In the genomic region with DNA sequence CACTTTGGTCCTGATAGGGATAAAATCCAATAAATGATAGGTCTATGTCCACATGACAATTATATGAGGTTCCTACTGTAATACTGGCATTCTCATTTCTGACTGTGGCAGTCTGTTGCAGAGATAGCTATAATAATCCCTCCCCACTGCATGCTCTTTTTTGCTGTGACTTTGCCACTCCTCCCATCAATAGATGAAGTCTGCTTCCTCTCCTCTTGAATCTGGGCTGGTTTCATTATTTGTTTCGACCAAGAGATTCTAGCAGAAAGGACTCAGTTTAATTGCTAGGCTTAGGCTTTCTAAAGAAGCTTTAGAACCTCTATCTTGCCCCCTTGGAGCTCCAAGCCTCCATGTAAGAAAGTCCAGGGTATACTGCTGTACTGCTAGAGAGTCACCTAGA, we compare ENCODE assay signal across 13 cellular contexts. TPM values are rescaled to one million over a fixed set of nuclear protein-coding genes. Genes with fewer than 3 reads are reported as not detected.
DNase-seq lines count a peak whose midpoint lies in the region; ATAC-seq, FAIRE-seq and TF ChIP-seq lines count a peak whose summit lies in the region.
"Had no signal": no experiment of that assay in that cellular context is flagged by ENCODE, and none has a peak within 500 bp of the region (broad histone marks: within the 10 kb centered on the region; RNA-seq: fewer than 3 reads in every experiment).

No MANE protein-coding gene starts in this region.

- H2AFZ ChIP-seq in H1 (ENCODE audit: low read length), result no peak overlapping the region
- H2AFZ ChIP-seq: GM23338 had no signal

- WGBS in H1 (ENCODE audit: extremely low coverage in 1 of 2, insufficient coverage in 1 of 2, insufficient read length in 1 of 2, insufficient replicate concordance in 2 of 2, low coverage in 1 of 2, low lambda C conversion rate in 2 of 2, missing lambda C conversion rate in 1 of 2), 2 experiments, result 100% methylated on average over 1 of the region's 1 CpG; no CpG with 5 or more reads in 1 of the 2 experiments

- TF ChIP-seq CTCF in RWPE1 (conservative IDR thresholded peaks at IDR 0.05; ENCODE audit: low read depth) (no peak), H1 (IDR thresholded peaks at IDR 0.05; ENCODE audit: control extremely low read depth in 1 of 3, insufficient read depth in 1 of 3, low read depth in 1 of 3, low read length in 3 of 3) (no peak), Caco-2 (IDR thresholded peaks at IDR 0.05; ENCODE audit: insufficient read depth in 1 of 2, low read depth in 1 of 2, low read length in 1 of 2, severe bottlenecking in 1 of 2, unreplicated experiment in 1 of 2) (no peak)

- no peaks in the 10 kb centered on the region for H3K23me2 ChIP-seq in H1 (ENCODE audit: low read depth, low read length)

- no peak overlapping the region for H3K23ac ChIP-seq in H1 (ENCODE audit: insufficient read length)

- H3K9me3 Mint-ChIP-seq in stimulated activated naive CD8-positive, alpha-beta T cell treated with anti-CD3 and anti-CD28 coated beads, Interleukin-15, Interleukin-2, amounts not matched to agents 100 ng/mL and 50 ng/mL, for 24 hours, result no peaks in the 10 kb centered on the region
- no peaks in the 10 kb centered on the region for H3K9me3 Mint-ChIP-seq in Caco-2 (ENCODE audit: unreplicated experiment)
- H3K9me3 Mint-ChIP-seq: GM23338 had no signal

- H2BK120ac ChIP-seq in H1 (replicated peaks; ENCODE audit: low read depth, low read length), result no peak overlapping the region

- peak overlapping the region; percentile 23 for H3K4me3 Mint-ChIP-seq in stimulated activated naive CD8-positive, alpha-beta T cell treated with anti-CD3 and anti-CD28 coated beads, Interleukin-15, Interleukin-2, amounts not matched to agents 100 ng/mL and 50 ng/mL, for 24 hours
- H3K4me3 Mint-ChIP-seq in Caco-2 (ENCODE audit: unreplicated experiment), result no peak overlapping the region

- POLR2A ChIA-PET in RWPE1 (lab: Yijun Ruan, JAX; ENCODE audit: low non-redundant PET) (no interaction called here), H1 (lab: Charles Lee; ENCODE audit: partially characterized antibody) (interaction anchor here (0.6 to 1.2 kb wide), 4 partner anchors 15 to 523 kb away, joined by 3 read pairs; no protein-coding TSS in a partner anchor), Caco-2 (lab: Charles Lee) (no interaction called here)

- H4K8ac ChIP-seq in H1 (ENCODE audit: extremely low read depth, insufficient read depth, low read length), result no peak overlapping the region

- H3K36me3 ChIP-seq in H1 (ENCODE audit: control insufficient read depth in 2 of 4, insufficient read depth in 4 of 4, low read length in 3 of 4) (no peaks in the 10 kb centered on the region), Caco-2 (ENCODE audit: control insufficient read depth, insufficient read depth, low read length) (no peaks in the 10 kb centered on the region)
- H3K36me3 ChIP-seq: BLaER1, esophagus squamous epithelium had no signal

- H4K91ac ChIP-seq in H1 (replicated peaks; ENCODE audit: insufficient read length, low read length), result no peak overlapping the region

- no peak overlapping the region for H3K18ac ChIP-seq in H1 (ENCODE audit: extremely low read depth, low read length)

- no peak overlapping the region for H2BK5ac ChIP-seq in H1 (ENCODE audit: low read depth, low read length)

- H3K56ac ChIP-seq in H1 (replicated peaks; ENCODE audit: insufficient read length, low read depth, low read length), result no peak overlapping the region

- no peak overlapping the region for H3K4me2 ChIP-seq in H1 (ENCODE audit: insufficient read depth in 1 of 2, low read depth in 2 of 2, low read length in 2 of 2)
- H3K4me2 ChIP-seq: BLaER1 had no signal

- no peak for TF ChIP-seq RAD21 in H1 (IDR thresholded peaks at IDR 0.05 in 1 of 2, conservative IDR thresholded peaks at IDR 0.05 in 1 of 2; ENCODE audit: low read depth in 2 of 2, low read length in 2 of 2)

- no peak for TF ChIP-seq POLR2A in H1 (IDR thresholded peaks at IDR 0.05; ENCODE audit: control extremely low read depth in 1 of 2, low read depth in 2 of 2, low read length in 2 of 2)

- no peak for TF ChIP-seq EP300 in H1 (IDR thresholded peaks at IDR 0.05; ENCODE audit: borderline replicate concordance in 1 of 2, low read depth in 2 of 2, low read length in 2 of 2)

- H3K14ac ChIP-seq in H1 (ENCODE audit: insufficient read length), result no peak overlapping the region

- no peak overlapping the region for H3K4me3 ChIP-seq in H1 (ENCODE audit: extremely low read depth in 1 of 4, insufficient read depth in 2 of 4, low read depth in 3 of 4, low read length in 4 of 4)
- no peak overlapping the region for H3K4me3 ChIP-seq in Caco-2 (ENCODE audit: low read depth, low read length)
- H3K4me3 ChIP-seq: BLaER1, esophagus squamous epithelium, GM23338 had no signal

- peak overlapping the region; percentile 64; the same call in 1 of the 2 replicates for H3K27ac ChIP-seq in RWPE1
- H3K27ac ChIP-seq in H1 (ENCODE audit: low read depth, low read length), result no peak overlapping the region
- H3K27ac ChIP-seq: BLaER1 had no signal

- intact Hi-C loops in Caco-2 (cut with micrococcal nuclease; ENCODE audit: unreplicated experiment), result no loop called here

- H3K27me3 ChIP-seq in H1 (replicated peaks in 1 of 4; ENCODE audit: control insufficient read depth in 3 of 4, extremely low read depth in 1 of 4, insufficient read depth in 3 of 4, low read length in 3 of 4), result no peaks in the 10 kb centered on the region; a peak in 1 of 7 replicates
- H3K27me3 ChIP-seq in Caco-2 (replicated peaks; ENCODE audit: control insufficient read depth, insufficient read depth, low read length), result no peaks in the 10 kb centered on the region
- H3K27me3 ChIP-seq: BLaER1, esophagus squamous epithelium had no signal

- H3K4me1 Mint-ChIP-seq in stimulated activated naive CD8-positive, alpha-beta T cell treated with anti-CD3 and anti-CD28 coated beads, Interleukin-15, Interleukin-2, amounts not matched to agents 100 ng/mL and 50 ng/mL, for 24 hours (ENCODE audit: low read depth), result peaks cover 65% of the 10 kb centered on the region
- H3K4me1 Mint-ChIP-seq in Caco-2 (ENCODE audit: low read depth, unreplicated experiment), result peaks cover 6% of the 10 kb centered on the region

- H3K27ac Mint-ChIP-seq in stimulated activated naive CD8-positive, alpha-beta T cell treated with anti-CD3 and anti-CD28 coated beads, Interleukin-15, Interleukin-2, amounts not matched to agents 100 ng/mL and 50 ng/mL, for 24 hours, result peak overlapping the region; percentile 65
- no peak overlapping the region for H3K27ac Mint-ChIP-seq in Caco-2 (ENCODE audit: unreplicated experiment)

- no peak for DNase-seq in stimulated activated naive CD8-positive, alpha-beta T cell treated with anti-CD3 and anti-CD28 coated beads, Interleukin-15, Interleukin-2, amounts not matched to agents 100 U/mL and 50 U/mL, for 24 hours
- DNase-seq in RWPE1 (ENCODE audit: low spot score), result no peak
- DNase-seq in H1 (ENCODE audit: low read depth in 1 of 2, low spot score in 2 of 2), result no peak
- DNase-seq in SK-N-DZ (ENCODE audit: low spot score), result no peak
- no peak for DNase-seq in Caco-2
- DNase-seq: esophagus squamous epithelium, NCI-H1694 treated with DMSO at 0.1 percent for 48 hours had no signal

- H3K79me2 ChIP-seq in H1 (ENCODE audit: control insufficient read depth in 1 of 2, insufficient read depth in 2 of 2, low read length in 2 of 2), result no peaks in the 10 kb centered on the region

- no TSS peak for BruUV-seq in Caco-2 (replicated peaks; lab: Mats Ljungman, UMichigan)

- no peak for ATAC-seq in stimulated activated naive CD8-positive, alpha-beta T cell treated with anti-CD3 and anti-CD28 coated beads, Interleukin-15, Interleukin-2, amounts not matched to agents 100 U/mL and 50 U/mL, for 24 hours
- ATAC-seq in GM21825 (IDR thresholded peaks at IDR 0.05; ENCODE audit: unreplicated experiment) (no peak), GM21723 (IDR thresholded peaks at IDR 0.05; ENCODE audit: unreplicated experiment) (no peak)

- H3K9me3 ChIP-seq in H1 (ENCODE audit: insufficient read depth in 2 of 2, low read depth in 1 of 2, low read length in 1 of 2) (no peaks in the 10 kb centered on the region), Caco-2 (0 out of 2 replicates have a peak, but pooled peaks cover 3% of the 10 kb centered on the region)
- H3K9me3 ChIP-seq: BLaER1, esophagus squamous epithelium had no signal

- no peak overlapping the region for H3K9ac ChIP-seq in H1 (replicated peaks in 1 of 4; ENCODE audit: extremely low read depth in 1 of 4, low read depth in 3 of 4, low read length in 3 of 4)
- H3K9ac ChIP-seq: BLaER1 had no signal

- H3K79me1 ChIP-seq in H1 (ENCODE audit: low read depth, low read length), result no peaks in the 10 kb centered on the region

- no peak overlapping the region for H2AK5ac ChIP-seq in H1 (ENCODE audit: low read depth, low read length)

- H3K4ac ChIP-seq in H1 (replicated peaks; ENCODE audit: insufficient read length, low read depth, low read length), result no peak overlapping the region

- H3K4me1 ChIP-seq in H1 (replicated peaks in 1 of 4; ENCODE audit: control insufficient read depth in 3 of 4, insufficient read depth in 4 of 4, low read length in 3 of 4), result peaks cover 10 to 14% (median 11%) of the 10 kb centered on the region in 4 experiments
- H3K4me1 ChIP-seq in Caco-2, result peaks cover 5% of the 10 kb centered on the region; the same call in 1 of the 2 replicates

- no peak overlapping the region for H4K5ac ChIP-seq in H1 (ENCODE audit: insufficient read length, low read depth, low read length)

- no peaks in the 10 kb centered on the region for H3K27me3 Mint-ChIP-seq in stimulated activated naive CD8-positive, alpha-beta T cell treated with anti-CD3 and anti-CD28 coated beads, Interleukin-15, Interleukin-2, amounts not matched to agents 100 ng/mL and 50 ng/mL, for 24 hours
- no peaks in the 10 kb centered on the region for H3K27me3 Mint-ChIP-seq in Caco-2 (ENCODE audit: insufficient read depth, unreplicated experiment)

- no peaks in the 10 kb centered on the region for H3K36me3 Mint-ChIP-seq in stimulated activated naive CD8-positive, alpha-beta T cell treated with anti-CD3 and anti-CD28 coated beads, Interleukin-15, Interleukin-2, amounts not matched to agents 100 ng/mL and 50 ng/mL, for 24 hours (ENCODE audit: low read depth)
- no peaks in the 10 kb centered on the region for H3K36me3 Mint-ChIP-seq in Caco-2 (ENCODE audit: insufficient read depth, unreplicated experiment)

- FAIRE-seq in H1 (lab: Jason Lieb, UNC), result no peak
- FAIRE-seq: urothelium cell line had no signal

- CTCF ChIA-PET in RWPE1 (lab: Yijun Ruan, JAX), result interaction anchor here (0.6 kb wide), 1 partner anchor 19 kb away, joined by 3 read pairs; no protein-coding TSS in a partner anchor
- CTCF ChIA-PET in H1 (lab: Charles Lee; ENCODE audit: partially characterized antibody), result interaction anchor here (0.9 to 1.1 kb wide), 2 partner anchors 9 to 17 kb away, joined by 3 to 4 read pairs; no protein-coding TSS in a partner anchor
- CTCF ChIA-PET in Caco-2 (lab: Charles Lee), result no interaction called here

- no peaks in the 10 kb centered on the region for H4K20me1 ChIP-seq in H1 (replicated peaks in 1 of 2; ENCODE audit: control insufficient read depth in 1 of 2, insufficient read depth in 2 of 2, low read length in 2 of 2)
- H4K20me1 ChIP-seq: BLaER1 had no signal

- H2BK15ac ChIP-seq in H1 (ENCODE audit: low read length), result no peak overlapping the region

- no peak overlapping the region for H2BK12ac ChIP-seq in H1 (ENCODE audit: low read depth, low read length)

- H2BK20ac ChIP-seq in H1 (ENCODE audit: low read length), result 0 out of 2 replicates have a peak overlapping the region, but pooled peaks have one; percentile 37

RNA-seq across cellular contexts. Expression of a gene that starts 23.3 kb away (rescaled TPM):
- total RNA-seq in H1 (2021; fragmentation: NEBNext Ultra II Directional; extraction: Animal tissue kit (Norgen Biotek cat#: 25700)), result 97.4 and 99.0 TPM in 2 replicates
- polyA plus RNA-seq in H1 (2011; rRNA removed), result 32.2 and 46.3 TPM in 2 replicates
- 42.5 TPM for polyA plus RNA-seq in H1 (2011; cell fraction: cytosol; rRNA removed)
- polyA plus RNA-seq in H1 (2011; cell fraction: nucleus; rRNA removed), result 69.6 TPM
- 46.2 to 59.9 TPM (median 57.8 TPM) in 4 replicates for polyA plus RNA-seq in H1 (2012, experiment 1 of 2)
- polyA plus RNA-seq in H1 (2012, experiment 2 of 2), result 3.6 TPM
- 48.0 TPM for polyA plus RNA-seq in H1 (2013, experiment 1 of 2)
- polyA plus RNA-seq in H1 (2013, experiment 2 of 2), result 52.3 TPM
- polyA minus RNA-seq in H1 (2011; rRNA and poly(A)+ RNA removed), result 220 and 369 TPM in 2 replicates
- polyA minus RNA-seq in H1 (2011; cell fraction: cytosol; rRNA and poly(A)+ RNA removed), result 79.6 TPM
- 189 TPM for polyA minus RNA-seq in H1 (2011; cell fraction: nucleus; rRNA and poly(A)+ RNA removed)
- polyA plus RNA-seq in SK-N-DZ (2014; cell fraction: cytosol; rRNA removed), result 13.9 and 23.8 TPM in 2 replicates
- 17.9 and 28.6 TPM in 2 replicates for polyA plus RNA-seq in SK-N-DZ (2014; cell fraction: nucleus; rRNA removed)
- 49.7 and 59.0 TPM in 2 replicates for total RNA-seq in Caco-2 (2022)
